In genomic region chr17:17041571-17042380, GRCh38 we compare ENCODE assay signal across 8 cellular contexts. TPM values are rescaled to one million over a fixed set of nuclear protein-coding genes. Genes with fewer than 3 reads are reported as not detected.
A peak's percentile ranks its signal among the peaks of the same experiment; 100 is the strongest.
DNase-seq lines count a peak whose midpoint lies in the region; ATAC-seq, FAIRE-seq and TF ChIP-seq lines count a peak whose summit lies in the region.

No MANE protein-coding gene starts in this region.

- H3K36me3 ChIP-seq in WERI-Rb-1 (peaks cover 2% of the 10 kb centered on the region), mammary epithelial cell (ENCODE audit: insufficient read depth, low read length) (no peaks in the 10 kb centered on the region), small intestine (ENCODE audit: control insufficient read depth in 2 of 2, insufficient read depth in 2 of 2, low read length in 2 of 2) (no peaks in the 10 kb centered on the region)

- peaks cover 5% of the 10 kb centered on the region for H4K20me1 ChIP-seq in mammary epithelial cell (ENCODE audit: insufficient read depth, low read length)

- H3K4me2 ChIP-seq in mammary epithelial cell (ENCODE audit: insufficient read depth, low read depth, low read length): peak overlapping the region; percentile 96

- no peaks in the 10 kb centered on the region for H3K9me3 ChIP-seq in WERI-Rb-1 (ENCODE audit: severe bottlenecking)
- no peaks in the 10 kb centered on the region for H3K9me3 ChIP-seq in mammary epithelial cell (replicated peaks; ENCODE audit: insufficient read depth, low read length)
- no peaks in the 10 kb centered on the region for H3K9me3 ChIP-seq in small intestine (ENCODE audit: control insufficient read depth, low read depth)

- peak overlapping the region; percentile 43 for H3K9ac ChIP-seq in mammary epithelial cell (ENCODE audit: insufficient read depth, low read length)

- in situ Hi-C loops in mammary epithelial cell (cut with MboI; ENCODE audit: low sequenced_read_pairs in 2 of 2): no loop called here

- peak overlapping the region; percentile 92 for H2AFZ ChIP-seq in mammary epithelial cell (ENCODE audit: low read depth, low read length)

- FAIRE-seq in small intestine (lab: Jason Lieb, UNC): no peak

- TF ChIP-seq CTCF in AG04449 (IDR thresholded peaks at IDR 0.05; ENCODE audit: insufficient read depth, low read length, missing control alignments) (no peak), WERI-Rb-1 (IDR thresholded peaks at IDR 0.05; ENCODE audit: low read depth, low read length) (no peak), mammary epithelial cell (conservative IDR thresholded peaks at IDR 0.05 in 1 of 2, IDR thresholded peaks at IDR 0.05 in 1 of 2; ENCODE audit: extremely low read depth in 1 of 2, insufficient read depth in 1 of 2, low read depth in 1 of 2, low read length in 2 of 2) (no peak)

- DNase-seq in AG04449 (ENCODE audit: low read depth, low spot score): peak; percentile 56
- DNase-seq in NCI-H2196 (lab: John Stamatoyannopoulos, UW; ENCODE audit: unreplicated experiment): peak; percentile 79
- DNase-seq in WERI-Rb-1: peak; percentile 99
- peak; percentile 96 for DNase-seq in mammary epithelial cell
- DNase-seq in iPS-NIHi7 (ENCODE audit: extremely low spot score): peak; percentile 98
- DNase-seq in small intestine: peak; percentile 96

- H3K4me1 ChIP-seq in mammary epithelial cell (ENCODE audit: insufficient read depth, low read length): peaks cover 29% of the 10 kb centered on the region
- H3K4me1 ChIP-seq in small intestine (ENCODE audit: control insufficient read depth in 2 of 2, insufficient read depth in 1 of 2, low read depth in 1 of 2, low read length in 1 of 2): peaks cover 2 to 4% of the 10 kb centered on the region in 2 donors

- H3K27me3 ChIP-seq in WERI-Rb-1 (ENCODE audit: insufficient read depth, low read depth, severe bottlenecking) (no peaks in the 10 kb centered on the region), mammary epithelial cell (ENCODE audit: insufficient read depth, low read length) (no peaks in the 10 kb centered on the region), small intestine (ENCODE audit: control insufficient read depth in 2 of 2, insufficient read depth in 2 of 2, low read length in 2 of 2) (no peaks in the 10 kb centered on the region)

- CTCF ChIA-PET in AG04449 (lab: Yijun Ruan, JAX) (interaction anchor here (0.6 to 1.3 kb wide), 3 partner anchors 44 to 52 kb away, joined by 3 read pairs; no protein-coding TSS in a partner anchor), mammary epithelial cell (lab: Charles Lee; ENCODE audit: low non-redundant PET) (no interaction called here)

- POLR2A ChIA-PET in AG04449 (lab: Yijun Ruan, JAX): interaction anchor here (0.7 to 1.4 kb wide), 3 partner anchors 9 to 195 kb away, joined by 3 read pairs; partner anchors contain the start of gene FLCN

- 31% methylated on average over 11 of the region's 44 CpGs for WGBS in mammary epithelial cell (ENCODE audit: low coverage, missing lambda C conversion rate)
- WGBS in small intestine, 3 donors: 8 to 11% (median 9%) methylated on average over 25 to 44 of the region's 44 CpGs

- BruUV-seq in mammary epithelial cell (replicated peaks; lab: Mats Ljungman, UMichigan): no TSS peak

- peaks cover 50% of the 10 kb centered on the region for H3K79me2 ChIP-seq in mammary epithelial cell (ENCODE audit: insufficient read depth, low read length)

- ATAC-seq in GM18907 (IDR thresholded peaks at IDR 0.05; ENCODE audit: unreplicated experiment) (peak; percentile 93), HG03139 (IDR thresholded peaks at IDR 0.05; ENCODE audit: unreplicated experiment) (peak; percentile 93)

- H3K4me3 ChIP-seq in AG04449 (ENCODE audit: low read depth, low read length) (peak overlapping the region; percentile 59), WERI-Rb-1 (ENCODE audit: low read depth, low read length) (peak overlapping the region; percentile 47), mammary epithelial cell (replicated peaks in 1 of 3; ENCODE audit: insufficient read depth in 1 of 3, low read depth in 2 of 3, low read length in 3 of 3) (peak overlapping the region; percentile 44 to 57 (median 53)), small intestine (ENCODE audit: low read depth in 1 of 2, low read length in 2 of 2) (peak overlapping the region; percentile 45 to 60)

- H3K27ac ChIP-seq in WERI-Rb-1: peak overlapping the region; percentile 79
- peak overlapping the region; percentile 60 for H3K27ac ChIP-seq in mammary epithelial cell (ENCODE audit: insufficient read depth, low read depth, low read length)
- H3K27ac ChIP-seq in small intestine (ENCODE audit: low read depth in 1 of 2, low read length in 1 of 2): peak overlapping the region; percentile 50 to 76

- intact Hi-C loops in mammary epithelial cell (cut with micrococcal nuclease): loop anchor here (2.0 to 5.0 kb wide), 3 partner anchors 21 to 131 kb away; no protein-coding TSS in a partner anchor

- dilution Hi-C loops in mammary epithelial cell (cut with HindIII; ENCODE audit: low sequenced_read_pairs): no loop called here

RNA-seq across cellular contexts. Expression of gene MPRIP, which starts 0.5 kb away (rescaled TPM):
- total RNA-seq in mammary epithelial cell: 100 to 1,000 TPM; 168 to 352 TPM
- polyA plus RNA-seq in mammary epithelial cell: 171 TPM
- polyA minus RNA-seq in mammary epithelial cell: 766 TPM
- polyA plus RNA-seq in small intestine: 100 to 1,000 TPM in 2 of 3 donors, 10 to 100 TPM in 1; 98.9 to 233 (median 219) TPM

Comparison
In these comparisons a context has a peak if more than half of its experiments do, and no peak if none do; other contexts are left out.
1. Peak in every context shown above with its lines: DNase-seq, ATAC-seq, H3K4me3 ChIP-seq and H3K27ac ChIP-seq.